Comparison of ENCODE assay signal across 1 cellular context in genomic region chr16:15990902-15991301, GRCh38.
TF ChIP-seq lines count a peak whose summit lies in the region.

No MANE protein-coding gene starts in this region.

TF ChIP-seq in K562, 482 proteins besides CTCF, POLR2A, EP300 and RAD21 (continued from another document and continues in another):
- TF ChIP-seq CHD7 (IDR thresholded peaks at IDR 0.05; ENCODE audit: low read depth, low read length), result no peak
- TF ChIP-seq ZNF274 (IDR thresholded peaks at IDR 0.05; ENCODE audit: borderline replicate concordance, low read depth, low read length), result no peak
- TF ChIP-seq TOE1 (IDR thresholded peaks at IDR 0.05; ENCODE audit: borderline replicate concordance), result no peak
- no peak for TF ChIP-seq TOE1 (CRISPR knock-in tag; IDR thresholded peaks at IDR 0.05; ENCODE audit: borderline replicate concordance, low read depth)
- TF ChIP-seq HDAC2 (IDR thresholded peaks at IDR 0.05), result no peak
- no peak for TF ChIP-seq ZNF146 (CRISPR knock-in tag; IDR thresholded peaks at IDR 0.05; ENCODE audit: unreplicated experiment)
- no peak for TF ChIP-seq ZNF76 (CRISPR knock-in tag; IDR thresholded peaks at IDR 0.05; ENCODE audit: borderline replicate concordance)
- peak; percentile 87 for TF ChIP-seq TCF3 (CRISPR knock-in tag; IDR thresholded peaks at IDR 0.05)
- no peak for TF ChIP-seq CGGBP1 (CRISPR knock-in tag; IDR thresholded peaks at IDR 0.05)
- TF ChIP-seq THRAP3 (IDR thresholded peaks at IDR 0.05; ENCODE audit: borderline replicate concordance), result no peak
- no peak for TF ChIP-seq POLR2G (IDR thresholded peaks at IDR 0.05; ENCODE audit: low read depth, low read length)
- TF ChIP-seq RB1 (IDR thresholded peaks at IDR 0.05; ENCODE audit: low read depth), result no peak
- no peak for TF ChIP-seq ETS1 (conservative IDR thresholded peaks at IDR 0.05; ENCODE audit: control insufficient read depth, low read depth, low read length)
- no peak for TF ChIP-seq DACH1 (IDR thresholded peaks at IDR 0.05; ENCODE audit: partially characterized antibody)
- TF ChIP-seq U2AF2 (optimal IDR thresholded peaks at IDR 0.05; ENCODE audit: low read depth, low read length), result no peak
- TF ChIP-seq HMGXB4 (CRISPR knock-in tag; IDR thresholded peaks at IDR 0.05), result no peak
- TF ChIP-seq BMI1 (IDR thresholded peaks at IDR 0.05; ENCODE audit: low read length), result no peak
- peak; percentile 58; the same call in 1 of the 2 replicates for TF ChIP-seq ZKSCAN8 (CRISPR knock-in tag; IDR thresholded peaks at IDR 0.05)
- TF ChIP-seq, protein P1, sequence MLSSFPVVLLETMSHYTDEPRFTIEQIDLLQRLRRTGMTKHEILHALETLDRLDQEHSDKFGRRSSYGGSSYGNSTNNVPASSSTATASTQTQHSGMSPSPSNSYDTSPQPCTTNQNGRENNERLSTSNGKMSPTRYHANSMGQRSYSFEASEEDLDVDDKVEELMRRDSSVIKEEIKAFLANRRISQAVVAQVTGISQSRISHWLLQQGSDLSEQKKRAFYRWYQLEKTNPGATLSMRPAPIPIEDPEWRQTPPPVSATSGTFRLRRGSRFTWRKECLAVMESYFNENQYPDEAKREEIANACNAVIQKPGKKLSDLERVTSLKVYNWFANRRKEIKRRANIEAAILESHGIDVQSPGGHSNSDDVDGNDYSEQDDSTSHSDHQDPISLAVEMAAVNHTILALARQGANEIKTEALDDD (IDR thresholded peaks at IDR 0.05), result peak; percentile 48; the same call in 1 of the 2 replicates
- no peak for TF ChIP-seq CHD1 (IDR thresholded peaks at IDR 0.05; ENCODE audit: low read length)
- TF ChIP-seq ZNF592 (IDR thresholded peaks at IDR 0.05), result peak; percentile 84
- no peak for TF ChIP-seq PHF8 (IDR thresholded peaks at IDR 0.05; ENCODE audit: borderline replicate concordance, low read length)
- TF ChIP-seq RBFOX2 (IDR thresholded peaks at IDR 0.05; ENCODE audit: low read depth, low read length), result no peak
- TF ChIP-seq ZNF282 (CRISPR knock-in tag; IDR thresholded peaks at IDR 0.05), result no peak
- no peak for TF ChIP-seq SIRT6 (IDR thresholded peaks at IDR 0.05; ENCODE audit: low read depth, low read length)
- TF ChIP-seq PML (IDR thresholded peaks at IDR 0.05; ENCODE audit: low read length), result 0 out of 2 replicates have a peak, but pooled peaks have one; percentile 29
- 0 out of 2 replicates have a peak, but pooled peaks have one; percentile 17 for TF ChIP-seq EP400 (IDR thresholded peaks at IDR 0.05)
- TF ChIP-seq ZNF696 (CRISPR knock-in tag; conservative IDR thresholded peaks at IDR 0.05), result no peak
- no peak for TF ChIP-seq CCNT2 (IDR thresholded peaks at IDR 0.05; ENCODE audit: borderline replicate concordance, extremely low read depth, insufficient read length, low read depth, low read length)
- no peak for TF ChIP-seq ZNF780A (CRISPR knock-in tag; IDR thresholded peaks at IDR 0.05)
- no peak for TF ChIP-seq SUPT5H (IDR thresholded peaks at IDR 0.05)
- no peak for TF ChIP-seq PCBP2 (IDR thresholded peaks at IDR 0.05; ENCODE audit: low read depth, low read length, poor library complexity, severe bottlenecking)
- TF ChIP-seq MITF (IDR thresholded peaks at IDR 0.05), result no peak
- no peak for TF ChIP-seq LCOR (CRISPR knock-in tag; IDR thresholded peaks at IDR 0.05)
- peak; percentile 77 for TF ChIP-seq TAL1 (IDR thresholded peaks at IDR 0.05)
- TF ChIP-seq ZNF644 (tag; IDR thresholded peaks at IDR 0.05; ENCODE audit: low read depth), result no peak
- TF ChIP-seq NBN (IDR thresholded peaks at IDR 0.05; ENCODE audit: low read depth), result no peak
- TF ChIP-seq DMBX1 (CRISPR knock-in tag; IDR thresholded peaks at IDR 0.05; ENCODE audit: borderline replicate concordance), result no peak
- no peak for TF ChIP-seq HMG20A (CRISPR knock-in tag; conservative IDR thresholded peaks at IDR 0.05)
- TF ChIP-seq ZNF140 (CRISPR knock-in tag; IDR thresholded peaks at IDR 0.05), result no peak
- no peak for TF ChIP-seq ZBTB7A (IDR thresholded peaks at IDR 0.05; ENCODE audit: borderline replicate concordance, control insufficient read depth, low read depth, low read length)
- no peak for TF ChIP-seq ZNF699 (CRISPR knock-in tag; IDR thresholded peaks at IDR 0.05; ENCODE audit: insufficient replicate concordance)
